In the genomic region with DNA sequence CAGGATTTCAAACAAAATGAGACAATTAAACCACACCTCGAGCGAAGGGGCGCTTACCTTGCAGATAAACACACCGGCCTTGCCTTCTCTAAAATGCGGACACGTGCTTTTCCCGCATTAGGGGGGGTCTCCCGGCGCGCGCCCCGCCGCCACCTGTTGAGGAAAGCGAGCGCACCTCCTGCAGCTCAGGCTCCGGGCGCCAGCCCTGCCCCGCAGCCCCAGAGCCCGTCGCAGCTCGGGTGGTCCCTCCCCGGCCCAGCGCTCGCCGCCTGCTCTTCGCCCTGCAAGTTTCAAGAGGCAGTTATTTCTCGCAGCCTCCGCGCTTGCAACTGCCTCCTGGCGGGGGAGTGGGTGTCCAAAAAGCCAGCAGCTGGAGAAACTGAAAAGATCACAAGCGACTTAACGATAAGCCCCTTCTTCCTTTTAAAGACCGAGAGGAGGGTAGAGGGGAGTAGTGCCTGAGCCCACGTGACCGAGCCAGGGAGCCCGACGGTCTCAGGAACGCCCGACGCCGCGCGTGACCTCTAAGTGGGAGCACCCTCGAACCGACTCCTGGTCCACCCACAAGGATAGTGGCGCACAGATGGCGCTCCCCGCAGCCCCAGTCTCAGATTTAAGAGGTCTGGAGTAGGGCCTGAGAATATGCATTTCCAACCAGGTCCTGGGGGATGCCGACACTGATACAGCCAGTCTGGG, we compare ENCODE assay signal across 8 cellular contexts. TPM values are rescaled to one million over a fixed set of nuclear protein-coding genes. Genes with fewer than 3 reads are reported as not detected.
A peak's percentile ranks its signal among the peaks of the same experiment; 100 is the strongest.
DNase-seq lines count a peak whose midpoint lies in the region; ATAC-seq and TF ChIP-seq lines count a peak whose summit lies in the region.

A gene (minus strand): TSS at position 396 of the 696 bp plus-strand sequence. CDS start 11,386 bp downstream, outside the sequence.

- in situ Hi-C loops in astrocyte of the cerebellum (cut with HindIII; ENCODE audit: low sequenced_read_pairs): loop anchor here (25.0 kb wide), 1 partner anchor 482 kb away; no protein-coding TSS in a partner anchor

- H3K9me2 ChIP-seq in OCI-LY7 (ENCODE audit: insufficient read depth, low read length): no peaks in the 10 kb centered on the region

- H3K4me1 ChIP-seq in A673 (ENCODE audit: insufficient read depth, low read length, poor library complexity, severe bottlenecking): peaks cover 9% of the 10 kb centered on the region
- peaks cover 28% of the 10 kb centered on the region for H3K4me1 ChIP-seq in OCI-LY7 (ENCODE audit: insufficient read depth, low read length, poor library complexity, severe bottlenecking)
- H3K4me1 ChIP-seq in iPS-20b (ENCODE audit: insufficient read depth, low read length): peaks cover 7% of the 10 kb centered on the region; the same call in 1 of the 2 replicates

- peak; percentile 3 for ATAC-seq in GM18499 (IDR thresholded peaks at IDR 0.05; ENCODE audit: insufficient read depth, unreplicated experiment)
- ATAC-seq in HG02884 (IDR thresholded peaks at IDR 0.05; ENCODE audit: unreplicated experiment): peak; percentile 30

- H3K79me2 ChIP-seq in OCI-LY7 (ENCODE audit: insufficient read depth, low read depth, low read length): no peaks in the 10 kb centered on the region

- H3K4me2 ChIP-seq in OCI-LY7 (ENCODE audit: low read length): peak within 1 kb of the TSS; percentile 64

- no peaks in the 10 kb centered on the region for H4K20me1 ChIP-seq in OCI-LY7 (ENCODE audit: insufficient read depth, low read length)

- H3K27me3 ChIP-seq in A673 (replicated peaks; ENCODE audit: insufficient read depth, low read depth, low read length, poor library complexity): no peaks in the 10 kb centered on the region
- H3K27me3 ChIP-seq in iPS-20b (ENCODE audit: insufficient read depth, low read length): peaks cover 36% of the 10 kb centered on the region

- BruUV-seq in A673 (replicated peaks; lab: Mats Ljungman, UMichigan) (no TSS peak), OCI-LY7 (replicated peaks; lab: Mats Ljungman, UMichigan) (no TSS peak)

- H3K9ac ChIP-seq in iPS-20b (ENCODE audit: low read depth, low read length): peak within 1 kb of the TSS; percentile 1; the same call in 1 of the 2 replicates

- intact Hi-C loops in A673 (cut with micrococcal nuclease; ENCODE audit: unreplicated experiment) (loop anchor here (5.0 to 10.0 kb wide), 2 partner anchors 497 to 909 kb away; no protein-coding TSS in a partner anchor), OCI-LY7 (cut with micrococcal nuclease; ENCODE audit: unreplicated experiment) (loop anchor here (1.0 to 5.0 kb wide), 4 partner anchors 59 to 495 kb away; no protein-coding TSS in a partner anchor)

- H3K9me3 ChIP-seq in A673 (ENCODE audit: low read depth, low read length, poor library complexity, severe bottlenecking) (no peaks in the 10 kb centered on the region), OCI-LY7 (ENCODE audit: low read length) (no peaks in the 10 kb centered on the region), iPS-20b (ENCODE audit: insufficient read depth, low read depth, low read length) (no peaks in the 10 kb centered on the region)

- POLR2A ChIA-PET in A673 (lab: Charles Lee; ENCODE audit: low non-redundant PET): no interaction called here
- POLR2A ChIA-PET in OCI-LY7 (lab: Charles Lee): interaction anchor here (0.5 to 2.3 kb wide), 8 partner anchors 58 to 583 kb away, joined by 3 to 9 read pairs (median 4); no protein-coding TSS in a partner anchor

- H3K4me3 ChIP-seq in A673 (ENCODE audit: low read depth, low read length, poor library complexity, severe bottlenecking) (peak within 1 kb of the TSS; percentile 45), OCI-LY7 (ENCODE audit: low read depth, low read length, poor library complexity, severe bottlenecking) (peak within 1 kb of the TSS; percentile 45), astrocyte of the cerebellum (ENCODE audit: low read depth, low read length) (peak within 1 kb of the TSS; percentile 39), iPS-20b (ENCODE audit: low read length) (peak within 1 kb of the TSS; percentile 76)

- H3K36me3 ChIP-seq in A673 (ENCODE audit: insufficient read depth, low read length, poor library complexity, severe bottlenecking) (no peaks in the 10 kb centered on the region), OCI-LY7 (ENCODE audit: insufficient read depth, low read length) (no peaks in the 10 kb centered on the region), iPS-20b (ENCODE audit: insufficient read depth, low read depth, low read length) (no peaks in the 10 kb centered on the region)

- CTCF ChIA-PET in A673 (lab: Charles Lee): interaction anchor here (0.6 to 2.4 kb wide), 3 partner anchors 9 to 156 kb away, joined by 3 to 10 read pairs (median 7); no protein-coding TSS in a partner anchor
- CTCF ChIA-PET in OCI-LY7 (lab: Charles Lee; ENCODE audit: unreplicated experiment): interaction anchor here (0.7 to 1.6 kb wide), 2 partner anchors 29 to 59 kb away, joined by 4 to 5 read pairs; no protein-coding TSS in a partner anchor

- DNase-seq in A673 (ENCODE audit: low spot score) (peak; percentile 56), OCI-LY7 (ENCODE audit: low spot score) (peak; percentile 42), astrocyte of the cerebellum (ENCODE audit: low read depth) (no peak), NOMO-1 treated with dmso at 0.1 percent for 144 hours (lab: John Stamatoyannopoulos, UW; ENCODE audit: unreplicated experiment) (no peak)
- peak; percentile 39 for DNase-seq in stimulated activated CD4-positive, alpha-beta T cell treated with anti-CD3 and anti-CD28 coated beads, Interleukin-15, amount 100 ng/mL, for 24 hours

- TF ChIP-seq CTCF in A673 (conservative IDR thresholded peaks at IDR 0.05; ENCODE audit: low read depth, low read length) (peak; percentile 30; the same call in 1 of the 2 replicates), OCI-LY7 (conservative IDR thresholded peaks at IDR 0.05; ENCODE audit: low read length) (no peak), astrocyte of the cerebellum (IDR thresholded peaks at IDR 0.05; ENCODE audit: low read depth, low read length, missing control alignments) (peak; percentile 45)

- H3K27ac ChIP-seq in A673 (ENCODE audit: low read depth, low read length, poor library complexity, severe bottlenecking) (no peak within 1 kb of the TSS), OCI-LY7 (ENCODE audit: low read depth, low read length, poor library complexity, severe bottlenecking) (no peak within 1 kb of the TSS), iPS-20b (ENCODE audit: low read length) (no peak within 1 kb of the TSS)

- H2AFZ ChIP-seq in OCI-LY7 (ENCODE audit: low read length): peak within 1 kb of the TSS; percentile 89

RNA-seq across cellular contexts. Expression of the gene that starts here (rescaled TPM):
- 0.46 and 0.71 TPM in 2 replicates for total RNA-seq in A673 (2021)
- total RNA-seq in OCI-LY7 (2014; rRNA removed; shearing (Covaris generic)): 13.4 and 15.9 TPM in 2 replicates
- 30.4 and 37.7 TPM in 2 replicates for total RNA-seq in OCI-LY7 (2022)

Comparison
In these comparisons a context has a peak if more than half of its experiments do, and no peak if none do; other contexts are left out.
1. Peak in DNase-seq and H3K4me3 ChIP-seq in A673; RNA of the gene not detected or under 1 TPM.
2. DNase-seq: peak in OCI-LY7 (single experiment) and stimulated activated CD4-positive, alpha-beta T cell treated with anti-CD3 and anti-CD28 coated beads, Interleukin-15, amount 100 ng/mL, for 24 hours (single experiment); none in astrocyte of the cerebellum (single experiment) and NOMO-1 treated with dmso at 0.1 percent for 144 hours (single experiment).
3. Peak in every context shown above with its lines, with median percentiles within 50 percentile points of each other: H3K4me3 ChIP-seq.